In genomic region chr10:45023426-45023825, GRCh38 we compare ENCODE assay signal across 20 cellular contexts.
"Had no signal": no experiment of that assay in that cellular context is flagged by ENCODE, and none has a peak within 500 bp of the region (broad histone marks: within the 10 kb centered on the region; RNA-seq: fewer than 3 reads in every experiment).

No MANE protein-coding gene starts in this region.

- H3K27ac ChIP-seq: coronary artery, gastroesophageal sphincter, heart left ventricle, prostate gland, skin epidermis, transverse colon, vagina had no signal

- ATAC-seq: activated CD4-positive, alpha-beta T cell treated with anti-CD3 and anti-CD28 coated beads for 36 hours; activated naive CD8-positive, alpha-beta T cell treated with anti-CD3 and anti-CD28 coated beads, Interleukin-2, amount 50 U/mL, for 24 hours; gastroesophageal sphincter; heart left ventricle; left ventricle myocardium superior; mucosa of descending colon; right cardiac atrium had no signal

- H3K27me3 ChIP-seq: gastroesophageal sphincter, heart left ventricle, transverse colon, vagina had no signal

- H3K9me3 ChIP-seq: prostate gland, transverse colon, vagina had no signal

- H3K36me3 ChIP-seq: gastroesophageal sphincter, heart left ventricle, prostate gland, transverse colon, vagina had no signal

- DNase-seq: activated CD4-positive, alpha-beta memory T cell treated with anti-CD3 and anti-CD28 coated beads, Interleukin-2, amount 10 ng/mL, durations not matched to agents 7 days and 5 days; activated CD4-positive, alpha-beta T cell treated with anti-CD3 and anti-CD28 coated beads for 36 hours; activated naive CD4-positive, alpha-beta T cell treated with anti-CD3 and anti-CD28 coated beads, Interleukin-2, amount 10 ng/mL, durations not matched to agents 7 days and 5 days; activated naive CD8-positive, alpha-beta T cell treated with anti-CD3 and anti-CD28 coated beads, Interleukin-2, amount 50 U/mL, for 24 hours; activated T-cell treated with anti-CD3 and anti-CD28 coated beads, Interleukin-2, amount 50 U/mL, for 24 hours; aorta; heart left ventricle; kidney glomerular epithelial cell; left ventricle myocardium superior; mucosa of descending colon; naive B cell; right cardiac atrium; stimulated activated CD4-positive, alpha-beta T cell treated with anti-CD3 and anti-CD28 coated beads, Interleukin-2, amount 100 ng/mL, for 48 hours; T-helper 2 cell; transverse colon had no signal

- H3K4me3 ChIP-seq: coronary artery, gastroesophageal sphincter, heart left ventricle, mucosa of descending colon, prostate gland, skin epidermis, transverse colon, vagina had no signal

- H3K4me1 ChIP-seq: gastroesophageal sphincter, heart left ventricle, prostate gland, transverse colon, vagina had no signal
